In the genomic region with DNA sequence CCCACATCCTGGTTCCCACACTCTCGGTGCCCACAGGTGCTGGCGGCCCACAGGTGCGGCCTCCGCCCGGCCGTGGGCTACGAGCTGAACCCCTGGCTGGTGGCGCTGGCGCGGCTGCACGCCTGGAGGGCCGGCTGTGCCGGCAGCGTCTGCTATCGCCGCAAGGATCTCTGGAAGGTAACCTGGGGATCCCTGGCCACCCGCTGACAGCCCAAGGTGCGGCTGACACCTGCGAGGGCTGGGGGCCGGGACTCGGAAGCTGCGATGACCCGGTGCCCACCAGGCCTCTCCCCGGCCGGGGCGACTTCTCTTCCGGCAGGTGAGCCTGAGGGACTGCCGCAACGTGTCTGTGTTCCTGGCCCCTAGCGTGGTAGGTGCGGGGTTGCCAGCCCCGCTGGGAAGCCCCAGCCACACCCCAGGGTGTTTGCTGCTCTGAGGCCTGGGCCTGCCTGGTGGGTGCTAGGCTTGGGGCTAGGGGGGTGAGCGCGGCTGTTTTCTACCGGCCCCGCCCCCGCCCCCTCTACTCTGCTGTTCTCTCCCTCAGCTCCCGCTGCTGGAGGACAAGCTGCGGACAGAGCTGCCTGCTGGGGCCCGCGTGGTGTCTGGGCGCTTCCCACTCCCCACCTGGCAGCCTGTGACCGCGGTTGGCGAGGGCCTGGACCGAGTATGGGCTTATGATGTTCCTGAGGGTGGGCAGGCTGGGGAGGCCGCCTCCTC, we compare ENCODE assay signal across 8 cellular contexts. TPM values are rescaled to one million over a fixed set of nuclear protein-coding genes. Genes with fewer than 3 reads are reported as not detected.
DNase-seq lines count a peak whose midpoint lies in the region; ATAC-seq and TF ChIP-seq lines count a peak whose summit lies in the region.

No MANE protein-coding gene starts in this region.

- H3K4me3 ChIP-seq in left lung: peak overlapping the region; percentile 77 to 80
- peak overlapping the region; percentile 63 to 74 for H3K4me3 ChIP-seq in tibial artery

- CTCF ChIA-PET in activated CD4-positive, alpha-beta memory T cell treated with anti-CD3 and anti-CD28 coated beads, Interleukin-2, amount 10 ng/mL, durations not matched to agents 7 days and 5 days (lab: Charles Lee): interaction anchor here (1.0 to 2.5 kb wide), 3 partner anchors 12 to 18 kb away, joined by 3 to 8 read pairs (median 5); no protein-coding TSS in a partner anchor
- CTCF ChIA-PET in activated CD4-positive, alpha-beta memory T cell treated with anti-CD3 and anti-CD28 coated beads for 36 hours (lab: Charles Lee): interaction anchor here (0.6 to 3.0 kb wide), 9 partner anchors 8 to 984 kb away, joined by 3 to 33 read pairs (median 15); partner anchors contain the start of genes CHTF18, CIAO3, MAPK8IP3 and RPUSD1

- DNase-seq in activated CD4-positive, alpha-beta memory T cell treated with anti-CD3 and anti-CD28 coated beads, Interleukin-2, amount 10 ng/mL, durations not matched to agents 7 days and 5 days: no peak
- no peak for DNase-seq in activated CD4-positive, alpha-beta memory T cell treated with anti-CD3 and anti-CD28 coated beads for 36 hours
- DNase-seq in activated naive CD8-positive, alpha-beta T cell treated with anti-CD3 and anti-CD28 coated beads for 36 hours: peak; percentile 48
- DNase-seq in left lung (no peak), tibial artery (no peak), DMS79 treated with DMSO at 0.1 percent for 48 hours (lab: John Stamatoyannopoulos, UW) (no peak), A172 (ENCODE audit: low spot score) (no peak)

- H3K27me3 ChIP-seq in left lung: peaks cover 0 to 42% of the 10 kb centered on the region in 2 donors
- peaks cover 0 to 21% of the 10 kb centered on the region in 2 donors for H3K27me3 ChIP-seq in tibial artery

- no peak for ATAC-seq in left lung
- ATAC-seq in HG03457 (IDR thresholded peaks at IDR 0.05; ENCODE audit: unreplicated experiment): no peak

- peak overlapping the region; percentile 30 for H3K4me3 Mint-ChIP-seq in activated CD4-positive, alpha-beta memory T cell treated with anti-CD3 and anti-CD28 coated beads, Interleukin-2, amount 10 ng/mL, durations not matched to agents 7 days and 5 days
- no peak overlapping the region for H3K4me3 Mint-ChIP-seq in activated CD4-positive, alpha-beta memory T cell treated with anti-CD3 and anti-CD28 coated beads for 36 hours
- peak overlapping the region; percentile 60 for H3K4me3 Mint-ChIP-seq in activated naive CD8-positive, alpha-beta T cell treated with anti-CD3 and anti-CD28 coated beads for 36 hours

- H3K27ac Mint-ChIP-seq in activated CD4-positive, alpha-beta memory T cell treated with anti-CD3 and anti-CD28 coated beads, Interleukin-2, amount 10 ng/mL, durations not matched to agents 7 days and 5 days: no peak overlapping the region
- no peak overlapping the region for H3K27ac Mint-ChIP-seq in activated CD4-positive, alpha-beta memory T cell treated with anti-CD3 and anti-CD28 coated beads for 36 hours
- H3K27ac Mint-ChIP-seq in activated naive CD8-positive, alpha-beta T cell treated with anti-CD3 and anti-CD28 coated beads for 36 hours: no peak overlapping the region

- peaks cover 19% of the 10 kb centered on the region for H3K4me1 Mint-ChIP-seq in activated CD4-positive, alpha-beta memory T cell treated with anti-CD3 and anti-CD28 coated beads, Interleukin-2, amount 10 ng/mL, durations not matched to agents 7 days and 5 days
- H3K4me1 Mint-ChIP-seq in activated CD4-positive, alpha-beta memory T cell treated with anti-CD3 and anti-CD28 coated beads for 36 hours (ENCODE audit: low read depth): peaks cover 14% of the 10 kb centered on the region
- peaks cover 20% of the 10 kb centered on the region for H3K4me1 Mint-ChIP-seq in activated naive CD8-positive, alpha-beta T cell treated with anti-CD3 and anti-CD28 coated beads for 36 hours

- POLR2A ChIA-PET in activated CD4-positive, alpha-beta memory T cell treated with anti-CD3 and anti-CD28 coated beads, Interleukin-2, amount 10 ng/mL, durations not matched to agents 7 days and 5 days (lab: Charles Lee): interaction anchor here (0.8 to 3.5 kb wide), 9 partner anchors 10 to 66 kb away, joined by 3 to 19 read pairs (median 6); partner anchors contain the start of genes CHTF18, CIAO3, JMJD8 and RPUSD1
- POLR2A ChIA-PET in activated CD4-positive, alpha-beta memory T cell treated with anti-CD3 and anti-CD28 coated beads for 36 hours (lab: Charles Lee): interaction anchor here (0.8 to 2.6 kb wide), 5 partner anchors 9 to 31 kb away, joined by 3 to 14 read pairs (median 4); partner anchors contain the start of gene CIAO3

- H3K9me3 ChIP-seq in left lung (no peaks in the 10 kb centered on the region), tibial artery (no peaks in the 10 kb centered on the region)

- no peaks in the 10 kb centered on the region for H3K9me3 Mint-ChIP-seq in activated CD4-positive, alpha-beta memory T cell treated with anti-CD3 and anti-CD28 coated beads, Interleukin-2, amount 10 ng/mL, durations not matched to agents 7 days and 5 days
- no peaks in the 10 kb centered on the region for H3K9me3 Mint-ChIP-seq in activated CD4-positive, alpha-beta memory T cell treated with anti-CD3 and anti-CD28 coated beads for 36 hours
- no peaks in the 10 kb centered on the region for H3K9me3 Mint-ChIP-seq in activated naive CD8-positive, alpha-beta T cell treated with anti-CD3 and anti-CD28 coated beads for 36 hours

- peaks cover 2% of the 10 kb centered on the region for H3K27me3 Mint-ChIP-seq in activated CD4-positive, alpha-beta memory T cell treated with anti-CD3 and anti-CD28 coated beads, Interleukin-2, amount 10 ng/mL, durations not matched to agents 7 days and 5 days
- H3K27me3 Mint-ChIP-seq in activated CD4-positive, alpha-beta memory T cell treated with anti-CD3 and anti-CD28 coated beads for 36 hours: no peaks in the 10 kb centered on the region
- H3K27me3 Mint-ChIP-seq in activated naive CD8-positive, alpha-beta T cell treated with anti-CD3 and anti-CD28 coated beads for 36 hours: no peaks in the 10 kb centered on the region

- TF ChIP-seq CTCF in left lung (IDR thresholded peaks at IDR 0.05) (no peak), tibial artery (IDR thresholded peaks at IDR 0.05) (no peak)

- H3K4me1 ChIP-seq in left lung (peaks cover 9 to 37% of the 10 kb centered on the region in 2 donors), tibial artery (peaks cover 0 to 44% (median 26%) of the 10 kb centered on the region in 4 donors)

- intact Hi-C loops in activated CD4-positive, alpha-beta memory T cell treated with anti-CD3 and anti-CD28 coated beads for 36 hours (cut with micrococcal nuclease): loop anchor here (2.0 kb wide), 1 partner anchor 15 kb away; no protein-coding TSS in a partner anchor
- intact Hi-C loops in left lung (cut with DNase I) (no loop called here), tibial artery (cut with DNase I; ENCODE audit: low total_unique reads) (no loop called here)

- H3K36me3 Mint-ChIP-seq in activated CD4-positive, alpha-beta memory T cell treated with anti-CD3 and anti-CD28 coated beads, Interleukin-2, amount 10 ng/mL, durations not matched to agents 7 days and 5 days (ENCODE audit: low read depth): no peaks in the 10 kb centered on the region
- H3K36me3 Mint-ChIP-seq in activated CD4-positive, alpha-beta memory T cell treated with anti-CD3 and anti-CD28 coated beads for 36 hours: no peaks in the 10 kb centered on the region
- H3K36me3 Mint-ChIP-seq in activated naive CD8-positive, alpha-beta T cell treated with anti-CD3 and anti-CD28 coated beads for 36 hours: no peaks in the 10 kb centered on the region

- H3K36me3 ChIP-seq in left lung (peaks cover 0 to 4% of the 10 kb centered on the region in 2 donors), tibial artery (no peaks in the 10 kb centered on the region)

- peak overlapping the region in 1 of 2 donors; percentile 86 for H3K27ac ChIP-seq in left lung
- H3K27ac ChIP-seq in tibial artery: peak overlapping the region; percentile 77 to 92

RNA-seq across cellular contexts. Expression of gene ANTKMT, which starts 1.0 kb away (rescaled TPM):
- 1 to 10 TPM; 8.4 to 9.3 TPM for total RNA-seq in activated CD4-positive, alpha-beta memory T cell treated with anti-CD3 and anti-CD28 coated beads, Interleukin-2, amount 10 ng/mL, durations not matched to agents 7 days and 5 days
- total RNA-seq in activated CD4-positive, alpha-beta memory T cell treated with anti-CD3 and anti-CD28 coated beads for 36 hours: 10 to 100 TPM; 31.2 to 34.9 TPM
- total RNA-seq in activated naive CD8-positive, alpha-beta T cell treated with anti-CD3 and anti-CD28 coated beads for 36 hours: 10 to 100 TPM; 37.3 to 40.1 TPM
- 10 to 100 TPM; 45.8 to 52.9 TPM for total RNA-seq in left lung
- total RNA-seq in A172 (2014; rRNA removed; shearing (Covaris generic)): 83.8 and 94.2 TPM in 2 replicates

RNA-seq across cellular contexts. Expression of gene CCDC78, which starts 4.3 kb away (rescaled TPM):
- 1 to 10 TPM; 1.9 to 2.3 TPM for total RNA-seq in activated CD4-positive, alpha-beta memory T cell treated with anti-CD3 and anti-CD28 coated beads, Interleukin-2, amount 10 ng/mL, durations not matched to agents 7 days and 5 days
- total RNA-seq in activated CD4-positive, alpha-beta memory T cell treated with anti-CD3 and anti-CD28 coated beads for 36 hours: 1 to 10 TPM; 3.3 to 4.2 TPM
- total RNA-seq in activated naive CD8-positive, alpha-beta T cell treated with anti-CD3 and anti-CD28 coated beads for 36 hours: 1 to 10 TPM; 6.5 to 8.1 TPM
- 10 to 100 TPM in 1 of 2 donors, under 1 TPM in 1; 0.96 to 13.7 TPM for total RNA-seq in left lung
- 2.1 and 4.0 TPM in 2 replicates for total RNA-seq in A172 (2014; rRNA removed; shearing (Covaris generic))

RNA-seq across cellular contexts. Expression of gene HAGHL, which starts 5.0 kb away (rescaled TPM):
- total RNA-seq in activated CD4-positive, alpha-beta memory T cell treated with anti-CD3 and anti-CD28 coated beads, Interleukin-2, amount 10 ng/mL, durations not matched to agents 7 days and 5 days: 1 to 10 TPM; 8.9 to 9.1 TPM
- 10 to 100 TPM; 14.2 to 15.2 TPM for total RNA-seq in activated CD4-positive, alpha-beta memory T cell treated with anti-CD3 and anti-CD28 coated beads for 36 hours
- 10 to 100 TPM; 22.9 to 24.4 TPM for total RNA-seq in activated naive CD8-positive, alpha-beta T cell treated with anti-CD3 and anti-CD28 coated beads for 36 hours
- 1 to 10 TPM; 8.7 to 9.9 TPM for total RNA-seq in left lung
- 15.0 and 25.3 TPM in 2 replicates for total RNA-seq in A172 (2014; rRNA removed; shearing (Covaris generic))

RNA-seq across cellular contexts. Expression of gene METRN, which starts 7.0 kb away (rescaled TPM):
- total RNA-seq in activated CD4-positive, alpha-beta memory T cell treated with anti-CD3 and anti-CD28 coated beads, Interleukin-2, amount 10 ng/mL, durations not matched to agents 7 days and 5 days: 1 to 10 TPM; 4.4 to 6.2 TPM
- 10 to 100 TPM; 14.6 to 16.0 TPM for total RNA-seq in activated CD4-positive, alpha-beta memory T cell treated with anti-CD3 and anti-CD28 coated beads for 36 hours
- total RNA-seq in activated naive CD8-positive, alpha-beta T cell treated with anti-CD3 and anti-CD28 coated beads for 36 hours: 10 to 100 TPM; 22.3 to 25.3 TPM
- 10 to 100 TPM; 37.0 to 57.3 TPM for total RNA-seq in left lung
- 71.9 and 87.2 TPM in 2 replicates for total RNA-seq in A172 (2014; rRNA removed; shearing (Covaris generic))

RNA-seq across cellular contexts. Expression of gene FBXL16, which starts 16.3 kb away (rescaled TPM):
- 10 to 100 TPM; 30.9 to 34.6 TPM for total RNA-seq in activated CD4-positive, alpha-beta memory T cell treated with anti-CD3 and anti-CD28 coated beads, Interleukin-2, amount 10 ng/mL, durations not matched to agents 7 days and 5 days
- 10 to 100 TPM in 1 of 2 experiments, 1 to 10 TPM in 1; 7.7 to 14.1 TPM for total RNA-seq in activated CD4-positive, alpha-beta memory T cell treated with anti-CD3 and anti-CD28 coated beads for 36 hours
- total RNA-seq in activated naive CD8-positive, alpha-beta T cell treated with anti-CD3 and anti-CD28 coated beads for 36 hours: 1 to 10 TPM; 3.2 to 6.0 TPM
- 1 to 10 TPM in 1 of 2 donors, under 1 TPM in 1; 0.50 to 5.7 TPM for total RNA-seq in left lung
- total RNA-seq in A172 (2014; rRNA removed; shearing (Covaris generic)): 9.9 and 10.0 TPM in 2 replicates
